In the genomic region with DNA sequence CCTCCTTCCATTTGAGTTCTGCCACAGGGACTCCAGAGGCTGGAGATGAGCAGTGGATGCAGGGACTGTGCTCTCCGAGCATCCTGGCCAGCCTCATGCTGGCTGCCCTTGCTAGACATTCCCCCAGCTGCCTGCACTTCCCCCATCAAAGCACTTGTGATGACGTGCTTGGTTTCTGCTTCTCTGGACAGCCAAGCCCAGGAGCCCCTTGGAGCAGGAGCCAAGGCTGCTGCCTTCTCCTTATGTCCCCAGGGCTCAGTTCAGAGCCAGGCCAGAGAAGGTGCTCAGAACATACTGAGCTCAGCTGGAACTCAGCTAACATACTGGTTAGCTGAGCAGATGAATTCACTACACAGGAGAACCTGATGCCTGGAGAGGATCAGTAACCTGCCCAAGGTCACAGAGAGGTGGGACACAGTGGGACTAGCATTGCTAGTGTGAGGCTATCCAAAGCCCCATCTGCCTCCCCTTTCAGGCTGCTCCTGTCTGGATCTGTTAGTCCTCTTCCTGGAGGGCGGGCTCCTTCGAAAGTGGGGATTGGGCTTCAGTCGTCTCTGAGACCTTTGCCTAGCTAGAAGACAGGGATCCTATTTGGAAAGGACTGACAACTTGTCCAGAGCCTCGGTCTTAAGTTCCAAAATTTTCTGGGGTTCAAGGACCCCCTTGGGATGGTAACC, we compare ENCODE assay signal across 20 cellular contexts. TPM values are rescaled to one million over a fixed set of nuclear protein-coding genes. Genes with fewer than 3 reads are reported as not detected.
A peak's percentile ranks its signal among the peaks of the same experiment; 100 is the strongest.
DNase-seq lines count a peak whose midpoint lies in the region; ATAC-seq, FAIRE-seq and TF ChIP-seq lines count a peak whose summit lies in the region.
"Had no signal": no experiment of that assay in that cellular context is flagged by ENCODE, and none has a peak within 500 bp of the region (broad histone marks: within the 10 kb centered on the region; RNA-seq: fewer than 3 reads in every experiment).

No MANE protein-coding gene starts in this region.

- no peak overlapping the region for H3K4me2 ChIP-seq in H1 (ENCODE audit: insufficient read depth in 1 of 2, low read depth in 2 of 2, low read length in 2 of 2)
- H3K4me2 ChIP-seq: PC-9 had no signal

- no peak for ATAC-seq in activated T-cell treated with anti-CD3 and anti-CD28 coated beads, Interleukin-2, amount 50 U/mL, for 4 hours
- ATAC-seq in HG03196 (IDR thresholded peaks at IDR 0.05; ENCODE audit: unreplicated experiment) = no peak
- ATAC-seq: activated CD8-positive, alpha-beta T cell treated with anti-CD3 and anti-CD28 coated beads for 36 hours; foreskin keratinocyte; upper lobe of right lung had no signal

- POLR2A ChIA-PET in RWPE1 (lab: Yijun Ruan, JAX; ENCODE audit: low non-redundant PET) (no interaction called here), H1 (lab: Charles Lee; ENCODE audit: partially characterized antibody) (interaction anchor here (0.6 to 29.3 kb wide), 5 partner anchors 13 to 116 kb away, joined by 3 to 923 read pairs (median 13); partner anchors contain the start of genes ABHD14A, ABHD14B, ACY1 and GPR62)

- H4K91ac ChIP-seq in H1 (replicated peaks; ENCODE audit: insufficient read length, low read length) = no peak overlapping the region

- no peak overlapping the region for H4K8ac ChIP-seq in H1 (ENCODE audit: extremely low read depth, insufficient read depth, low read length)

- no peak overlapping the region for H3K4ac ChIP-seq in H1 (replicated peaks; ENCODE audit: insufficient read length, low read depth, low read length)

- no peak overlapping the region for H3K14ac ChIP-seq in H1 (ENCODE audit: insufficient read length)

- no peaks in the 10 kb centered on the region for H3K27me3 Mint-ChIP-seq in activated T-cell treated with anti-CD3 and anti-CD28 coated beads, Interleukin-2, amount 50 U/mL, for 4 hours (ENCODE audit: low read depth)
- H3K27me3 Mint-ChIP-seq: activated CD8-positive, alpha-beta T cell treated with anti-CD3 and anti-CD28 coated beads for 36 hours; activated T-cell treated with anti-CD3 and anti-CD28 coated beads, Interleukin-2, amount 50 U/mL, for 24 hours had no signal

- H2BK5ac ChIP-seq in H1 (ENCODE audit: low read depth, low read length) = no peak overlapping the region

- peaks cover 0 to 10% of the 10 kb centered on the region in 2 experiments for H4K20me1 ChIP-seq in H1 (replicated peaks in 1 of 2; ENCODE audit: control insufficient read depth in 1 of 2, insufficient read depth in 2 of 2, low read length in 2 of 2)

- no peak overlapping the region for H2BK20ac ChIP-seq in H1 (ENCODE audit: low read length)

- H3K27ac ChIP-seq in RWPE1 (0 out of 2 replicates have a peak overlapping the region, but pooled peaks have one; percentile 35), H1 (ENCODE audit: low read depth, low read length) (no peak overlapping the region), layer of hippocampus (ENCODE audit: low read depth, low read length) (peak overlapping the region; percentile 65), substantia nigra (ENCODE audit: low read depth, low read length, poor library complexity, severe bottlenecking) (peak overlapping the region; percentile 99)
- H3K27ac ChIP-seq: foreskin keratinocyte, PC-9, upper lobe of right lung had no signal

- no peak overlapping the region for H3K56ac ChIP-seq in H1 (replicated peaks; ENCODE audit: insufficient read length, low read depth, low read length)

- H3K9me3 ChIP-seq in H1 (ENCODE audit: insufficient read depth in 2 of 2, low read depth in 1 of 2, low read length in 1 of 2) = no peaks in the 10 kb centered on the region
- H3K9me3 ChIP-seq: upper lobe of right lung had no signal

- no peak for TF ChIP-seq CTCF in RWPE1 (conservative IDR thresholded peaks at IDR 0.05; ENCODE audit: low read depth)
- TF ChIP-seq CTCF in H1 (IDR thresholded peaks at IDR 0.05; ENCODE audit: control extremely low read depth in 1 of 3, insufficient read depth in 1 of 3, low read depth in 1 of 3, low read length in 3 of 3) = no peak

- H2BK120ac ChIP-seq in H1 (replicated peaks; ENCODE audit: low read depth, low read length) = no peak overlapping the region

- H2AFZ ChIP-seq in H1 (ENCODE audit: low read length) = no peak overlapping the region
- H2AFZ ChIP-seq: PC-9 had no signal

- no peak overlapping the region for H4K5ac ChIP-seq in H1 (ENCODE audit: insufficient read length, low read depth, low read length)

- peak overlapping the region; percentile 65; the same call in 1 of the 2 replicates for H2AK5ac ChIP-seq in H1 (ENCODE audit: low read depth, low read length)

- no peak for FAIRE-seq in H1 (lab: Jason Lieb, UNC)
- FAIRE-seq: GM18507 had no signal

- TF ChIP-seq EP300 in H1 (IDR thresholded peaks at IDR 0.05; ENCODE audit: borderline replicate concordance in 1 of 2, low read depth in 2 of 2, low read length in 2 of 2) = no peak

- CTCF ChIA-PET in RWPE1 (lab: Yijun Ruan, JAX) (interaction anchor here (0.5 kb wide), 1 partner anchor 39 kb away, joined by 4 read pairs; no protein-coding TSS in a partner anchor), H1 (lab: Charles Lee; ENCODE audit: partially characterized antibody) (interaction anchor here (0.7 to 10.5 kb wide), 10 partner anchors 8 to 376 kb away, joined by 3 to 66 read pairs (median 4); partner anchors contain the start of genes ABHD14A, ABHD14B, ACY1 and GPR62)

- H3K36me3 ChIP-seq in H1 (ENCODE audit: control insufficient read depth in 2 of 4, insufficient read depth in 4 of 4, low read length in 3 of 4) = no peaks in the 10 kb centered on the region
- H3K36me3 ChIP-seq: upper lobe of right lung had no signal

- peaks cover 7% of the 10 kb centered on the region for H3K36me3 Mint-ChIP-seq in activated T-cell treated with anti-CD3 and anti-CD28 coated beads, Interleukin-2, amount 50 U/mL, for 4 hours (ENCODE audit: insufficient read depth)

- H3K9ac ChIP-seq in H1 (replicated peaks in 1 of 4; ENCODE audit: extremely low read depth in 1 of 4, low read depth in 3 of 4, low read length in 3 of 4) = no peak overlapping the region

- peaks cover 6% of the 10 kb centered on the region for H3K4me1 Mint-ChIP-seq in activated T-cell treated with anti-CD3 and anti-CD28 coated beads, Interleukin-2, amount 50 U/mL, for 4 hours (ENCODE audit: low read depth)

- TF ChIP-seq POLR2A in H1 (IDR thresholded peaks at IDR 0.05; ENCODE audit: control extremely low read depth in 1 of 2, low read depth in 2 of 2, low read length in 2 of 2) = no peak

- no peaks in the 10 kb centered on the region for H3K79me2 ChIP-seq in H1 (ENCODE audit: control insufficient read depth in 1 of 2, insufficient read depth in 2 of 2, low read length in 2 of 2)

- no peak overlapping the region for H3K4me3 Mint-ChIP-seq in activated T-cell treated with anti-CD3 and anti-CD28 coated beads, Interleukin-2, amount 50 U/mL, for 4 hours
- H3K4me3 Mint-ChIP-seq: activated CD8-positive, alpha-beta T cell treated with anti-CD3 and anti-CD28 coated beads for 36 hours; activated naive CD4-positive, alpha-beta T cell treated with anti-CD3 and anti-CD28 coated beads, Interleukin-2, amount 50 U/mL, for 24 hours; activated T-cell treated with anti-CD3 and anti-CD28 coated beads, Interleukin-2, amount 50 U/mL, for 24 hours had no signal

- H3K27me3 ChIP-seq in H1 (replicated peaks in 1 of 4; ENCODE audit: control insufficient read depth in 3 of 4, extremely low read depth in 1 of 4, insufficient read depth in 3 of 4, low read length in 3 of 4) (peaks cover 0 to 13% (median 2%) of the 10 kb centered on the region in 4 experiments; a peak in 5 of 7 replicates), layer of hippocampus (ENCODE audit: control insufficient read depth, insufficient read depth, low read length) (no peaks in the 10 kb centered on the region)
- H3K27me3 ChIP-seq: foreskin keratinocyte, upper lobe of right lung had no signal

- TF ChIP-seq RAD21 in H1 (IDR thresholded peaks at IDR 0.05 in 1 of 2, conservative IDR thresholded peaks at IDR 0.05 in 1 of 2; ENCODE audit: low read depth in 2 of 2, low read length in 2 of 2) = no peak

- H3K9me3 Mint-ChIP-seq in activated T-cell treated with anti-CD3 and anti-CD28 coated beads, Interleukin-2, amount 50 U/mL, for 4 hours = no peaks in the 10 kb centered on the region
- H3K9me3 Mint-ChIP-seq: activated CD8-positive, alpha-beta T cell treated with anti-CD3 and anti-CD28 coated beads for 36 hours; activated naive CD4-positive, alpha-beta T cell treated with anti-CD3 and anti-CD28 coated beads, Interleukin-2, amount 50 U/mL, for 24 hours; activated T-cell treated with anti-CD3 and anti-CD28 coated beads, Interleukin-2, amount 50 U/mL, for 24 hours; CD8-positive, alpha-beta memory T cell had no signal

- no peaks in the 10 kb centered on the region for H3K79me1 ChIP-seq in H1 (ENCODE audit: low read depth, low read length)

- peaks cover 4 to 27% (median 20%) of the 10 kb centered on the region in 4 experiments for H3K4me1 ChIP-seq in H1 (replicated peaks in 1 of 4; ENCODE audit: control insufficient read depth in 3 of 4, insufficient read depth in 4 of 4, low read length in 3 of 4)
- H3K4me1 ChIP-seq: foreskin keratinocyte had no signal

- DNase-seq in RWPE1 (ENCODE audit: low spot score) = no peak
- DNase-seq in H1 (ENCODE audit: low read depth in 1 of 2, low spot score in 2 of 2) = no peak
- peak in 13 of 49 donors; percentile 15 to 54 (median 35) for DNase-seq in substantia nigra (lab: John Stamatoyannopoulos, UW)
- no peak for DNase-seq in NCI-H1105 (lab: John Stamatoyannopoulos, UW)
- DNase-seq in activated T-cell treated with anti-CD3 and anti-CD28 coated beads, Interleukin-2, amount 50 U/mL, for 4 hours = no peak
- DNase-seq: activated CD8-positive, alpha-beta T cell treated with anti-CD3 and anti-CD28 coated beads for 36 hours; activated T-cell treated with anti-CD3 and anti-CD28 coated beads, Interleukin-2, amount 50 U/mL, for 24 hours; CD8-positive, alpha-beta memory T cell; DND-41; foreskin keratinocyte; Kasumi-1; PC-9; stimulated activated naive CD4-positive, alpha-beta T cell; T-helper 2 cell; upper lobe of right lung had no signal

- H3K23me2 ChIP-seq in H1 (ENCODE audit: low read depth, low read length) = peaks cover 7% of the 10 kb centered on the region; the same call in 1 of the 2 replicates

- 84% methylated on average over 6 of the region's 6 CpGs; no CpG with 5 or more reads in 1 of the 2 experiments for WGBS in H1 (ENCODE audit: extremely low coverage in 1 of 2, insufficient coverage in 1 of 2, insufficient read length in 1 of 2, insufficient replicate concordance in 2 of 2, low coverage in 1 of 2, low lambda C conversion rate in 2 of 2, missing lambda C conversion rate in 1 of 2), 2 experiments

- no peak overlapping the region for H3K4me3 ChIP-seq in H1 (ENCODE audit: extremely low read depth in 1 of 4, insufficient read depth in 2 of 4, low read depth in 3 of 4, low read length in 4 of 4)
- H3K4me3 ChIP-seq: PC-9, upper lobe of right lung had no signal

- no peak overlapping the region for H3K23ac ChIP-seq in H1 (ENCODE audit: insufficient read length)

- peak overlapping the region; percentile 68 for H3K18ac ChIP-seq in H1 (ENCODE audit: extremely low read depth, low read length)

- 0 out of 2 replicates have a peak overlapping the region, but pooled peaks have one; percentile 19 for H2BK15ac ChIP-seq in H1 (ENCODE audit: low read length)

- H2BK12ac ChIP-seq in H1 (ENCODE audit: low read depth, low read length) = peak overlapping the region; percentile 39; the same call in 1 of the 2 replicates

RNA-seq across cellular contexts. Expression of gene PCBP4, which starts 4.3 kb away (rescaled TPM):
- 16.4 and 19.6 TPM in 2 replicates for total RNA-seq in H1 (2021; fragmentation: NEBNext Ultra II Directional; extraction: Animal tissue kit (Norgen Biotek cat#: 25700))
- 34.1 and 51.2 TPM in 2 replicates for polyA plus RNA-seq in H1 (2011; rRNA removed)
- 41.2 TPM for polyA plus RNA-seq in H1 (2011; cell fraction: cytosol; rRNA removed)
- 89.0 TPM for polyA plus RNA-seq in H1 (2011; cell fraction: nucleus; rRNA removed)
- 15.1 to 28.4 TPM (median 24.5 TPM) in 4 replicates for polyA plus RNA-seq in H1 (2012, experiment 1 of 2)
- polyA plus RNA-seq in H1 (2012, experiment 2 of 2) = 20.6 TPM
- polyA plus RNA-seq in H1 (2013, experiment 1 of 2) = 12.3 TPM
- polyA plus RNA-seq in H1 (2013, experiment 2 of 2) = 12.9 TPM
- 12.4 and 14.2 TPM in 2 replicates for polyA minus RNA-seq in H1 (2011; rRNA and poly(A)+ RNA removed)
- 13.5 TPM for polyA minus RNA-seq in H1 (2011; cell fraction: cytosol; rRNA and poly(A)+ RNA removed)
- 15.1 TPM for polyA minus RNA-seq in H1 (2011; cell fraction: nucleus; rRNA and poly(A)+ RNA removed)
- 10 to 100 TPM in 2 of 3 donors, 1 to 10 TPM in 1; 9.8 to 12.3 (median 10.4) TPM for total RNA-seq in activated T-cell treated with anti-CD3 and anti-CD28 coated beads, Interleukin-2, amount 50 U/mL, for 4 hours

RNA-seq across cellular contexts. Expression of gene GPR62, which starts 7.8 kb away (rescaled TPM):
- 0.19 and 0.22 TPM in 2 replicates for total RNA-seq in H1 (2021; fragmentation: NEBNext Ultra II Directional; extraction: Animal tissue kit (Norgen Biotek cat#: 25700))
- polyA plus RNA-seq in H1 (2011; rRNA removed) = 0.29 and 0.36 TPM in 2 replicates
- polyA plus RNA-seq in H1 (2011; cell fraction: cytosol; rRNA removed) = 0.37 TPM
- 0.51 TPM for polyA plus RNA-seq in H1 (2011; cell fraction: nucleus; rRNA removed)
- polyA plus RNA-seq in H1 (2012, experiment 1 of 2) = 0.32 to 0.67 TPM (median 0.48 TPM) in 4 replicates
- 0.25 TPM for polyA plus RNA-seq in H1 (2012, experiment 2 of 2)
- polyA plus RNA-seq in H1 (2013, experiment 1 of 2) = 0.28 TPM
- 0.22 TPM for polyA plus RNA-seq in H1 (2013, experiment 2 of 2)
- 0.07 and 0.35 TPM in 2 replicates for polyA minus RNA-seq in H1 (2011; rRNA and poly(A)+ RNA removed)
- 0.51 TPM for polyA minus RNA-seq in H1 (2011; cell fraction: cytosol; rRNA and poly(A)+ RNA removed)
- 1.00 TPM for polyA minus RNA-seq in H1 (2011; cell fraction: nucleus; rRNA and poly(A)+ RNA removed)
- total RNA-seq in activated T-cell treated with anti-CD3 and anti-CD28 coated beads, Interleukin-2, amount 50 U/mL, for 4 hours = not detected
- total RNA-seq: activated CD8-positive, alpha-beta T cell treated with anti-CD3 and anti-CD28 coated beads for 36 hours; CD8-positive, alpha-beta memory T cell; foreskin keratinocyte; HT-29; PC-9; upper lobe of right lung had no signal
- polyA plus RNA-seq: CD8-positive, alpha-beta memory T cell; foreskin keratinocyte had no signal

RNA-seq across cellular contexts. Expression of gene ABHD14B, which starts 10.9 kb away (rescaled TPM):
- total RNA-seq in H1 (2021; fragmentation: NEBNext Ultra II Directional; extraction: Animal tissue kit (Norgen Biotek cat#: 25700)) = 5.8 and 6.1 TPM in 2 replicates
- 18.0 and 20.0 TPM in 2 replicates for polyA plus RNA-seq in H1 (2011; rRNA removed)
- polyA plus RNA-seq in H1 (2011; cell fraction: cytosol; rRNA removed) = 19.8 TPM
- polyA plus RNA-seq in H1 (2011; cell fraction: nucleus; rRNA removed) = 29.6 TPM
- polyA plus RNA-seq in H1 (2012, experiment 1 of 2) = 6.0 to 11.2 TPM (median 9.3 TPM) in 4 replicates
- 8.3 TPM for polyA plus RNA-seq in H1 (2012, experiment 2 of 2)
- polyA plus RNA-seq in H1 (2013, experiment 1 of 2) = 4.5 TPM
- 4.5 TPM for polyA plus RNA-seq in H1 (2013, experiment 2 of 2)
- 11.7 and 13.7 TPM in 2 replicates for polyA minus RNA-seq in H1 (2011; rRNA and poly(A)+ RNA removed)
- polyA minus RNA-seq in H1 (2011; cell fraction: cytosol; rRNA and poly(A)+ RNA removed) = 9.2 TPM
- polyA minus RNA-seq in H1 (2011; cell fraction: nucleus; rRNA and poly(A)+ RNA removed) = 12.2 TPM
- total RNA-seq in activated T-cell treated with anti-CD3 and anti-CD28 coated beads, Interleukin-2, amount 50 U/mL, for 4 hours = 10 to 100 TPM; 27.4 to 30.9 (median 28.5) TPM

RNA-seq across cellular contexts. Expression of gene ABHD14A, which starts 11.9 kb away (rescaled TPM):
- total RNA-seq in H1 (2021; fragmentation: NEBNext Ultra II Directional; extraction: Animal tissue kit (Norgen Biotek cat#: 25700)) = 1.8 and 4.6 TPM in 2 replicates
- polyA plus RNA-seq in H1 (2011; rRNA removed) = 9.8 and 12.4 TPM in 2 replicates
- polyA plus RNA-seq in H1 (2011; cell fraction: cytosol; rRNA removed) = 8.7 TPM
- polyA plus RNA-seq in H1 (2011; cell fraction: nucleus; rRNA removed) = 6.5 TPM
- 2.7 to 5.2 TPM (median 4.4 TPM) in 4 replicates for polyA plus RNA-seq in H1 (2012, experiment 1 of 2)
- 6.5 TPM for polyA plus RNA-seq in H1 (2012, experiment 2 of 2)
- 5.2 TPM for polyA plus RNA-seq in H1 (2013, experiment 1 of 2)
- 5.6 TPM for polyA plus RNA-seq in H1 (2013, experiment 2 of 2)
- polyA minus RNA-seq in H1 (2011; rRNA and poly(A)+ RNA removed) = 1.7 and 1.9 TPM in 2 replicates
- polyA minus RNA-seq in H1 (2011; cell fraction: cytosol; rRNA and poly(A)+ RNA removed) = not detected
- polyA minus RNA-seq in H1 (2011; cell fraction: nucleus; rRNA and poly(A)+ RNA removed) = 1.6 TPM
- total RNA-seq in activated T-cell treated with anti-CD3 and anti-CD28 coated beads, Interleukin-2, amount 50 U/mL, for 4 hours = 10 to 100 TPM; 11.8 to 19.7 (median 12.6) TPM

RNA-seq across cellular contexts. Expression of gene ACY1, which starts 20.3 kb away (rescaled TPM):
- total RNA-seq in H1 (2021; fragmentation: NEBNext Ultra II Directional; extraction: Animal tissue kit (Norgen Biotek cat#: 25700)) = 45.5 and 48.3 TPM in 2 replicates
- polyA plus RNA-seq in H1 (2011; rRNA removed) = 113 and 189 TPM in 2 replicates
- polyA plus RNA-seq in H1 (2011; cell fraction: cytosol; rRNA removed) = 84.0 TPM
- 135 TPM for polyA plus RNA-seq in H1 (2011; cell fraction: nucleus; rRNA removed)
- 34.5 to 75.6 TPM (median 65.5 TPM) in 4 replicates for polyA plus RNA-seq in H1 (2012, experiment 1 of 2)
- 75.0 TPM for polyA plus RNA-seq in H1 (2012, experiment 2 of 2)
- 33.1 TPM for polyA plus RNA-seq in H1 (2013, experiment 1 of 2)
- polyA plus RNA-seq in H1 (2013, experiment 2 of 2) = 31.7 TPM
- polyA minus RNA-seq in H1 (2011; rRNA and poly(A)+ RNA removed) = 58.7 and 82.2 TPM in 2 replicates
- polyA minus RNA-seq in H1 (2011; cell fraction: cytosol; rRNA and poly(A)+ RNA removed) = 40.8 TPM
- 47.3 TPM for polyA minus RNA-seq in H1 (2011; cell fraction: nucleus; rRNA and poly(A)+ RNA removed)
- total RNA-seq in activated T-cell treated with anti-CD3 and anti-CD28 coated beads, Interleukin-2, amount 50 U/mL, for 4 hours = 10 to 100 TPM; 47.6 to 58.1 (median 55.9) TPM
